ENCODE assay signal across 35 cellular contexts in the genomic region with DNA sequence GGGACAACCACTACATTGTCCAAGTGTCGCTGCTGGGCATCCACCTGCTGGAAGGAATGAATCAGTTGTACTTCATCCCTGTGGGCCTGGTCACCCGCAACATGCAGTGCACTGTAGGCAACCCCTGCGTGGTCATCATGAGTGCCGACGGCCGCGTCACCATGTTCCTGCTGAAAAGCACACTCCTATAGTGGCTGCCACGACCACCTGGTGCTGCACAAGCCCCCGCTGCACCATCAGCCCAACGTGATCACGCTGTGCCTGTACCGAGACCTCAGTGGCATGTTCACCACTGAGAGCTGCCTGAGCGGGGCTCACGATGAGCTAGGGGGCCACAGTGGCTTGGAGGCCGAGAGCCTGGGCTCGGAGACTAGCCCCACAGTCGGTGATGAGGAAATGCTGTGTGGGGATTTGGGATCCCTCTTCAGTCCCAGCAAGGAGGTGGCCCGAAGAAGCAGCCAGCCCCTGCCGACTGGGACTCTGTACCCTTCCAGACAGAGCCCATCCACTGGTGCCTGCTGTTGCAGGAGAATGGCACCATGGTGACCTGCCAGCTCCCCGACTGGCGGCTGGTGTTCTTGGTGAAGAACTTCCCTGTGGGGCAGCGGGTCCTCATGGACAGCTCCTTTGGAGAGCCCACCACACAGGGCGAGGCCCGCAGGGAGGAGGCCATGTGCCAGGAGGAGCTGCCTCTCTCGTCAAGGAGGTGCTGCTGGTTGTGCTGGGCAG. TPM values are rescaled to one million over a fixed set of nuclear protein-coding genes. Genes with fewer than 3 reads are reported as not detected.
"Had no signal": no experiment of that assay in that cellular context is flagged by ENCODE, and none has a peak within 500 bp of the region (broad histone marks: within the 10 kb centered on the region; RNA-seq: fewer than 3 reads in every experiment).

No MANE protein-coding gene starts in this region.

- H3K4me1 ChIP-seq: ascending aorta had no signal

- H3K9me3 ChIP-seq: ascending aorta had no signal

- H3K4me1 Mint-ChIP-seq: activated B cell treated with CpG ODN at 0.5 μM for 24 hours had no signal

- H3K27me3 Mint-ChIP-seq: activated CD4-positive, alpha-beta memory T cell treated with anti-CD3 and anti-CD28 coated beads, Interleukin-2, amount 10 ng/mL, durations not matched to agents 7 days and 5 days; activated CD4-positive, alpha-beta T cell treated with anti-CD3 and anti-CD28 coated beads, Interleukin-2, amount 10 ng/mL, durations not matched to agents 7 days and 5 days; activated CD8-positive, alpha-beta memory T cell treated with anti-CD3 and anti-CD28 coated beads, Interleukin-2, amount 10 ng/mL, durations not matched to agents 7 days and 5 days; activated naive CD4-positive, alpha-beta T cell treated with anti-CD3 and anti-CD28 coated beads, Interleukin-2, amount 10 ng/mL, durations not matched to agents 7 days and 5 days; activated naive CD4-positive, alpha-beta T cell treated with anti-CD3 and anti-CD28 coated beads, Interleukin-2, amount 50 U/mL, for 24 hours; activated naive CD8-positive, alpha-beta T cell; activated T-cell treated with anti-CD3 and anti-CD28 coated beads, Interleukin-2, amount 50 U/mL, for 24 hours; brain; central memory CD8-positive, alpha-beta T cell had no signal

- H3K27ac ChIP-seq: ascending aorta, cardiac muscle cell, VCaP had no signal

- H3K9me3 Mint-ChIP-seq: activated B cell treated with CpG ODN at 0.5 μM for 24 hours; activated CD4-positive, alpha-beta memory T cell treated with anti-CD3 and anti-CD28 coated beads, Interleukin-2, amount 10 ng/mL, durations not matched to agents 7 days and 5 days; activated CD4-positive, alpha-beta T cell treated with anti-CD3 and anti-CD28 coated beads, Interleukin-2, amount 10 ng/mL, durations not matched to agents 7 days and 5 days; activated naive CD4-positive, alpha-beta T cell treated with anti-CD3 and anti-CD28 coated beads, Interleukin-2, amount 10 ng/mL, durations not matched to agents 7 days and 5 days; activated naive CD4-positive, alpha-beta T cell treated with anti-CD3 and anti-CD28 coated beads, Interleukin-2, amount 50 U/mL, for 24 hours; activated naive CD8-positive, alpha-beta T cell treated with anti-CD3 and anti-CD28 coated beads, Interleukin-2, amount 10 ng/mL, durations not matched to agents 7 days and 5 days; activated naive CD8-positive, alpha-beta T cell treated with anti-CD3 and anti-CD28 coated beads, Interleukin-2, amount 50 U/mL, for 24 hours; activated T-cell treated with anti-CD3 and anti-CD28 coated beads, Interleukin-2, amount 50 U/mL, for 24 hours; activated T-helper 2 cell treated with anti-CD3 and anti-CD28 coated beads, Interferon-gamma antibody, Interleukin-2, Interleukin-4, amounts not matched to agents 10 μg/mL and 5 μg/mL and 100 μg/mL, durations not matched to agents 14 hours and 24 hours and 36 hours; brain; central memory CD8-positive, alpha-beta T cell; T-helper 1 cell treated with Interleukin-12 subunit alpha and Interleukin-12 subunit beta and Interleukin-4 antibody, amounts not matched to agents 30 μg/mL and 1 μg/mL, for 36 hours; T-helper 2 cell treated with Interferon-gamma antibody and Interleukin-4, amounts not matched to agents 5 μg/mL and 100 μg/mL, for 36 hours had no signal

- H3K27ac Mint-ChIP-seq: activated B cell treated with CpG ODN at 0.5 μM for 24 hours; activated CD4-positive, alpha-beta memory T cell treated with anti-CD3 and anti-CD28 coated beads, Interleukin-2, amount 10 ng/mL, durations not matched to agents 7 days and 5 days; activated CD4-positive, alpha-beta T cell treated with anti-CD3 and anti-CD28 coated beads, Interleukin-2, amount 10 ng/mL, durations not matched to agents 7 days and 5 days; activated CD8-positive, alpha-beta memory T cell treated with anti-CD3 and anti-CD28 coated beads, Interleukin-2, amount 10 ng/mL, durations not matched to agents 7 days and 5 days; activated CD8-positive, alpha-beta T cell treated with anti-CD3 and anti-CD28 coated beads, Interleukin-2, amount 10 ng/mL, durations not matched to agents 7 days and 5 days; activated naive CD4-positive, alpha-beta T cell treated with anti-CD3 and anti-CD28 coated beads, Interleukin-2, amount 10 ng/mL, durations not matched to agents 7 days and 5 days; activated naive CD4-positive, alpha-beta T cell treated with anti-CD3 and anti-CD28 coated beads, Interleukin-2, amount 50 U/mL, for 24 hours; activated naive CD8-positive, alpha-beta T cell; activated naive CD8-positive, alpha-beta T cell treated with anti-CD3 and anti-CD28 coated beads, Interleukin-2, amount 10 ng/mL, durations not matched to agents 7 days and 5 days; activated naive CD8-positive, alpha-beta T cell treated with anti-CD3 and anti-CD28 coated beads, Interleukin-2, amount 50 U/mL, for 24 hours; activated T-cell treated with anti-CD3 and anti-CD28 coated beads, Interleukin-2, amount 50 U/mL, for 24 hours; activated T-helper 2 cell treated with anti-CD3 and anti-CD28 coated beads, Interferon-gamma antibody, Interleukin-2, Interleukin-4, amounts not matched to agents 10 μg/mL and 5 μg/mL and 100 μg/mL, durations not matched to agents 14 hours and 24 hours and 36 hours; brain; T-helper 1 cell treated with Interleukin-12 subunit alpha and Interleukin-12 subunit beta and Interleukin-4 antibody, amounts not matched to agents 30 μg/mL and 1 μg/mL, for 36 hours; T-helper 2 cell treated with Interferon-gamma antibody and Interleukin-4, amounts not matched to agents 5 μg/mL and 100 μg/mL, for 36 hours had no signal

- H3K27me3 ChIP-seq: ascending aorta, cardiac muscle cell had no signal

- ATAC-seq: activated CD8-positive, alpha-beta memory T cell treated with anti-CD3 and anti-CD28 coated beads, Interleukin-2, amount 10 ng/mL, durations not matched to agents 7 days and 5 days; activated CD8-positive, alpha-beta T cell treated with anti-CD3 and anti-CD28 coated beads, Interleukin-2, amount 10 ng/mL, durations not matched to agents 7 days and 5 days; activated naive CD8-positive, alpha-beta T cell treated with anti-CD3 and anti-CD28 coated beads, Interleukin-2, amount 50 U/mL, for 24 hours had no signal

- H3K36me3 Mint-ChIP-seq: activated CD8-positive, alpha-beta memory T cell treated with anti-CD3 and anti-CD28 coated beads, Interleukin-2, amount 10 ng/mL, durations not matched to agents 7 days and 5 days; activated naive CD4-positive, alpha-beta T cell treated with anti-CD3 and anti-CD28 coated beads, Interleukin-2, amount 10 ng/mL, durations not matched to agents 7 days and 5 days; activated naive CD4-positive, alpha-beta T cell treated with anti-CD3 and anti-CD28 coated beads, Interleukin-2, amount 50 U/mL, for 24 hours; activated naive CD8-positive, alpha-beta T cell; activated naive CD8-positive, alpha-beta T cell treated with anti-CD3 and anti-CD28 coated beads, Interleukin-2, amount 10 ng/mL, durations not matched to agents 7 days and 5 days had no signal

- H3K4me3 ChIP-seq: ascending aorta, cardiac muscle cell had no signal

- H3K4me3 Mint-ChIP-seq: activated B cell treated with CpG ODN at 0.5 μM for 24 hours; activated CD4-positive, alpha-beta memory T cell treated with anti-CD3 and anti-CD28 coated beads, Interleukin-2, amount 10 ng/mL, durations not matched to agents 7 days and 5 days; activated CD4-positive, alpha-beta T cell treated with anti-CD3 and anti-CD28 coated beads, Interleukin-2, amount 10 ng/mL, durations not matched to agents 7 days and 5 days; activated CD8-positive, alpha-beta memory T cell treated with anti-CD3 and anti-CD28 coated beads, Interleukin-2, amount 10 ng/mL, durations not matched to agents 7 days and 5 days; activated CD8-positive, alpha-beta T cell treated with anti-CD3 and anti-CD28 coated beads, Interleukin-2, amount 10 ng/mL, durations not matched to agents 7 days and 5 days; activated naive CD4-positive, alpha-beta T cell treated with anti-CD3 and anti-CD28 coated beads, Interleukin-2, amount 10 ng/mL, durations not matched to agents 7 days and 5 days; activated naive CD4-positive, alpha-beta T cell treated with anti-CD3 and anti-CD28 coated beads, Interleukin-2, amount 50 U/mL, for 24 hours; activated naive CD8-positive, alpha-beta T cell; activated naive CD8-positive, alpha-beta T cell treated with anti-CD3 and anti-CD28 coated beads, Interleukin-2, amount 10 ng/mL, durations not matched to agents 7 days and 5 days; activated naive CD8-positive, alpha-beta T cell treated with anti-CD3 and anti-CD28 coated beads, Interleukin-2, amount 50 U/mL, for 24 hours; activated T-cell treated with anti-CD3 and anti-CD28 coated beads, Interleukin-2, amount 50 U/mL, for 24 hours; brain; central memory CD8-positive, alpha-beta T cell; T-helper 1 cell treated with Interleukin-12 subunit alpha and Interleukin-12 subunit beta and Interleukin-4 antibody, amounts not matched to agents 30 μg/mL and 1 μg/mL, for 36 hours; T-helper 2 cell treated with Interferon-gamma antibody and Interleukin-4, amounts not matched to agents 5 μg/mL and 100 μg/mL, for 36 hours had no signal

- DNase-seq: activated B cell treated with CpG ODN at 0.5 μM for 24 hours; activated CD4-positive, alpha-beta memory T cell treated with anti-CD3 and anti-CD28 coated beads, Interleukin-2, amount 10 ng/mL, durations not matched to agents 7 days and 5 days; activated CD4-positive, alpha-beta T cell treated with anti-CD3 and anti-CD28 coated beads for 4 hours; activated CD4-positive, alpha-beta T cell treated with anti-CD3 and anti-CD28 coated beads, Interleukin-2, amount 10 ng/mL, durations not matched to agents 7 days and 5 days; activated CD4-positive, alpha-beta T cell treated with anti-CD3 and anti-CD28 coated beads, Interleukin-2, amount 50 U/mL, for 48 hours; activated CD8-positive, alpha-beta memory T cell treated with anti-CD3 and anti-CD28 coated beads for 24 hours; activated CD8-positive, alpha-beta memory T cell treated with anti-CD3 and anti-CD28 coated beads, Interleukin-2, amount 10 ng/mL, durations not matched to agents 7 days and 5 days; activated CD8-positive, alpha-beta memory T cell treated with anti-CD3 and anti-CD28 coated beads, Interleukin-2, amount 50 U/mL, for 48 hours; activated CD8-positive, alpha-beta T cell treated with anti-CD3 and anti-CD28 coated beads, Interleukin-2, amount 10 ng/mL, durations not matched to agents 7 days and 5 days; activated effector memory CD4-positive, alpha-beta T cell treated with Interleukin-2 at 50 U/mL for 16 hours; activated gamma-delta T cell; activated naive CD4-positive, alpha-beta T cell treated with anti-CD3 and anti-CD28 coated beads, Interleukin-2, amount 10 ng/mL, durations not matched to agents 7 days and 5 days; activated naive CD4-positive, alpha-beta T cell treated with Interleukin-2 at 50 U/mL for 16 hours; activated naive CD8-positive, alpha-beta T cell treated with anti-CD3 and anti-CD28 coated beads, Interleukin-2, amount 10 ng/mL, durations not matched to agents 7 days and 5 days; activated naive CD8-positive, alpha-beta T cell treated with anti-CD3 and anti-CD28 coated beads, Interleukin-2, amount 50 U/mL, for 24 hours; activated T-cell treated with anti-CD3 and anti-CD28 coated beads, Interleukin-2, amount 50 U/mL, for 24 hours; activated T-cell treated with anti-CD3 and anti-CD28 coated beads, Interleukin-2, amount 50 U/mL, for 48 hours; amygdala; anterior cingulate cortex; caudate nucleus; SW 1271; T-helper 1 cell; T-helper 2 cell; T-helper 9 cell had no signal

- H3K36me3 ChIP-seq: ascending aorta, cardiac muscle cell had no signal

RNA-seq across cellular contexts. Expression of gene SLC5A4, which starts 15.7 kb away (rescaled TPM):
- total RNA-seq: activated B cell treated with CpG ODN at 0.5 μM for 24 hours; activated CD4-positive, alpha-beta memory T cell treated with anti-CD3 and anti-CD28 coated beads, Interleukin-2, amount 10 ng/mL, durations not matched to agents 7 days and 5 days; activated CD4-positive, alpha-beta T cell treated with anti-CD3 and anti-CD28 coated beads, Interleukin-2, amount 10 ng/mL, durations not matched to agents 7 days and 5 days; activated CD8-positive, alpha-beta memory T cell treated with anti-CD3 and anti-CD28 coated beads, Interleukin-2, amount 10 ng/mL, durations not matched to agents 7 days and 5 days; activated CD8-positive, alpha-beta T cell treated with anti-CD3 and anti-CD28 coated beads, Interleukin-2, amount 10 ng/mL, durations not matched to agents 7 days and 5 days; activated naive CD8-positive, alpha-beta T cell treated with anti-CD3 and anti-CD28 coated beads, Interleukin-2, amount 10 ng/mL, durations not matched to agents 7 days and 5 days; activated T-helper 2 cell treated with anti-CD3 and anti-CD28 coated beads, Interferon-gamma antibody, Interleukin-2, Interleukin-4, amounts not matched to agents 10 μg/mL and 5 μg/mL and 100 μg/mL, durations not matched to agents 14 hours and 24 hours and 36 hours; bronchial epithelial cell; cardiac muscle cell had no signal
- polyA plus RNA-seq: cardiac muscle cell had no signal
